23 cellular contexts compared by ENCODE assay signal in the genomic region with DNA sequence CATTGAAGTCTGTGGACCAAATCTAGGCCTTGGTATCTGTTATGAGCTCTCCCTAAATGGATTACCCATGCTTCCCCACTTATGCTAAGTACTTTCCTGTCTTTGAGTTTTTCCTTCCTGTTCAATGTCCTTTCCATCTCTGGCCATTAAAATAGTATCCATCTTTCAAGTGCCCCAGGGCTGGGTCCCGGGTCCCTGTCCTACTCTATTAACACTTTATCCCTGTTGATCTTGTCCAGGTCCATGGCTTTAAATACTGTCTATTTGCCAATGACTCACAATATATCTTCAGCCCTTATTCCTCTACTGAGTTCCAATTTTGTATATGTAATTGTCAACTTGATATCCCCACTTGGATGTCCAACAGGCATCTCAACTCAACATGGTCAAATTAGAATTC.
"Had no signal": no experiment of that assay in that cellular context is flagged by ENCODE, and none has a peak within 500 bp of the region (broad histone marks: within the 10 kb centered on the region; RNA-seq: fewer than 3 reads in every experiment).

No MANE protein-coding gene starts in this region.

- ATAC-seq: psoas muscle; right cardiac atrium; right lobe of liver; stimulated activated effector memory CD8-positive, alpha-beta T cell treated with anti-CD3 and anti-CD28 coated beads, Interleukin-12 subunit alpha, Interleukin-12 subunit beta, amount 100 ng/mL, for 72 hours; stimulated activated naive B cell treated with anti-CD40 and anti-IgM and Interleukin-4, amounts not matched to agents 10 μg/mL and 1 μg/mL and 100 μg/mL, for 72 hours had no signal

- H3K4me1 Mint-ChIP-seq: nephron; neural progenitor cell; stimulated activated effector memory CD8-positive, alpha-beta T cell treated with anti-CD3 and anti-CD28 coated beads, Interleukin-12 subunit alpha, Interleukin-12 subunit beta, amount 100 ng/mL, for 72 hours; stimulated activated naive B cell treated with anti-CD40 and anti-IgM and Interleukin-4, amounts not matched to agents 10 μg/mL and 1 μg/mL and 100 μg/mL, for 72 hours had no signal

- DNase-seq: occipital lobe; ovary; posterior cingulate gyrus; psoas muscle; right cardiac atrium; right lobe of liver; sigmoid colon; small intestine; stimulated activated CD4-positive, alpha-beta T cell treated with anti-CD3 and anti-CD28 coated beads, Interleukin-15, amount 100 ng/mL, for 24 hours; stimulated activated CD4-positive, alpha-beta T cell treated with anti-CD3 and anti-CD28 coated beads, Interleukin-2, amount 100 ng/mL, for 24 hours; stimulated activated CD4-positive, alpha-beta T cell treated with anti-CD3 and anti-CD28 coated beads, Interleukin-2, amount 100 ng/mL, for 48 hours; stimulated activated CD4-positive, alpha-beta T cell treated with anti-CD3 and anti-CD28 coated beads, Interleukin-4, amount 100 ng/mL, for 24 hours; stimulated activated naive B cell treated with anti-CD40 and anti-IgM and Interleukin-4, amounts not matched to agents 10 μg/mL and 1 μg/mL and 100 μg/mL, for 72 hours; stimulated activated naive CD4-positive, alpha-beta T cell treated with Interleukin-2 at 50 U/mL for 16 hours; stomach; thyroid gland; trophoblast cell; upper lobe of left lung had no signal

- H3K4me3 Mint-ChIP-seq: nephron; neural progenitor cell; stimulated activated effector memory CD8-positive, alpha-beta T cell treated with anti-CD3 and anti-CD28 coated beads, Interleukin-12 subunit alpha, Interleukin-12 subunit beta, amount 100 ng/mL, for 72 hours; stimulated activated naive B cell treated with anti-CD40 and anti-IgM and Interleukin-4, amounts not matched to agents 10 μg/mL and 1 μg/mL and 100 μg/mL, for 72 hours; stimulated activated naive CD8-positive, alpha-beta T cell treated with anti-CD3 and anti-CD28 coated beads, Interleukin-15, Interleukin-2, amounts not matched to agents 100 ng/mL and 50 ng/mL, for 24 hours had no signal

- H3K36me3 Mint-ChIP-seq: neural progenitor cell; stimulated activated effector memory CD8-positive, alpha-beta T cell treated with anti-CD3 and anti-CD28 coated beads, Interleukin-12 subunit alpha, Interleukin-12 subunit beta, amount 100 ng/mL, for 72 hours had no signal

- H3K27me3 Mint-ChIP-seq: progenitor cell of endocrine pancreas; stimulated activated naive CD8-positive, alpha-beta T cell treated with anti-CD3 and anti-CD28 coated beads, Interleukin-15, Interleukin-2, amounts not matched to agents 100 ng/mL and 50 ng/mL, for 24 hours had no signal

- H3K27ac Mint-ChIP-seq: nephron; neural progenitor cell; progenitor cell of endocrine pancreas; stimulated activated naive B cell treated with anti-CD40 and anti-IgM and Interleukin-4, amounts not matched to agents 10 μg/mL and 1 μg/mL and 100 μg/mL, for 72 hours; stimulated activated naive CD8-positive, alpha-beta T cell treated with anti-CD3 and anti-CD28 coated beads, Interleukin-15, Interleukin-2, amounts not matched to agents 100 ng/mL and 50 ng/mL, for 24 hours had no signal
